31 cellular contexts compared by ENCODE assay signal in the genomic region with DNA sequence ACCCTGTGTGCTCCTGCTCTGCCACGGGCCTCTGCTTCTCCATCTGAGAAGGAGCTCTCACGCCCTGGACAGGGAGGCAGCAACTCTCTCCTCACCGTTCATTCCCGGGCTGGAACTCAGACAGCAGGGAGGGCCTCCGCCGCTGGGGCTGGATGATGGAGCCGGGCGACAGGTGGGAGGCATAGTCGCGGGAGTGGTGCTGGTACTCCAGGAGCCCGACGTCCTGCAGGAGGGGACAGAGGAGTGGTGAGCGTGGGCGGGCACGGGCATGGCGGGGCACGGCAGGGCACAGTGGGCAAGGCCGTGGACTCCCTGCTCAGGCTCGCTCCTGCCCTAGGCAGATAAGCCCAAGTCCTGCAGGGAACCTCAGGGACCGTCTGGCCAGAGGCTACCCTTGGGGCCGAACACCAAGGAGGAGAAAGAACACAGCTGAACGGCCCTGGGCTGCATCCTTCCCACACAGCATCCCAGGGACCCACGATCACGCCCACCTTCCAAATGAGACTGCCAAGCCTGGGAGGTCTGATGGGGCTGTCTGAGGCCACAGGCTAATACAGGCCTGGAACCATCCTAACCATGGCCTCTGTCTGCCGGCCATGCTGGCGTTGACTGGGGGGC.
DNase-seq lines count a peak whose midpoint lies in the region; ATAC-seq, FAIRE-seq and TF ChIP-seq lines count a peak whose summit lies in the region.
"Had no signal": no experiment of that assay in that cellular context is flagged by ENCODE, and none has a peak within 500 bp of the region (broad histone marks: within the 10 kb centered on the region; RNA-seq: fewer than 3 reads in every experiment).

No MANE protein-coding gene starts in this region.

- H3K36me3 ChIP-seq in kidney (ENCODE audit: control insufficient read depth in 1 of 2, insufficient read depth in 2 of 2, low read length in 2 of 2), result peaks cover 0 to 12% of the 10 kb centered on the region in 2 donors
- H3K36me3 ChIP-seq: colonic mucosa had no signal

- H3K27me3 ChIP-seq in dorsolateral prefrontal cortex, result no peaks in the 10 kb centered on the region
- H3K27me3 ChIP-seq: brain microvascular endothelial cell, colonic mucosa, heart right ventricle, pancreas, vagina had no signal

- H3K4me3 Mint-ChIP-seq in WTC11, result no peak overlapping the region
- H3K4me3 Mint-ChIP-seq in activated T-cell treated with anti-CD3 and anti-CD28 coated beads, Interleukin-2, amount 50 U/mL, for 72 hours, result no peak overlapping the region
- H3K4me3 Mint-ChIP-seq: activated CD4-positive, alpha-beta memory T cell treated with anti-CD3 and anti-CD28 coated beads for 36 hours; activated naive CD4-positive, alpha-beta T cell treated with anti-CD3 and anti-CD28 coated beads for 36 hours; activated T-helper 1 cell treated with anti-CD3 and anti-CD28 coated beads, Interleukin-12 subunit alpha, Interleukin-12 subunit beta, Interleukin-2, Interleukin-4 antibody, amounts not matched to agents 30 ng/mL and 10 ng/mL and 1 ng/mL, durations not matched to agents 14 hours and 24 hours and 36 hours; CD8-positive, alpha-beta memory T cell had no signal

- no peaks in the 10 kb centered on the region for H3K9me3 ChIP-seq in kidney (ENCODE audit: control insufficient read depth in 1 of 2, low read length in 2 of 2)
- H3K9me3 ChIP-seq: colonic mucosa, heart right ventricle, pancreas, vagina had no signal

- no peak for ATAC-seq in WTC11
- ATAC-seq in activated T-cell treated with anti-CD3 and anti-CD28 coated beads, Interleukin-2, amount 50 U/mL, for 72 hours (replicated peaks in 1 of 2), result no peak
- ATAC-seq in HG03521 (IDR thresholded peaks at IDR 0.05; ENCODE audit: unreplicated experiment), result no peak
- ATAC-seq: activated CD4-positive, CD25-positive, alpha-beta regulatory T cell treated with anti-CD3 and anti-CD28 coated beads, Interleukin-2, amount 50 U/mL, for 24 hours; heart right ventricle; pancreas; PC-3; SK-N-SH treated with all-trans-retinoic acid at 6 μM for 48 hours had no signal

- CTCF ChIA-PET in WTC11 (lab: Charles Lee), result interaction anchor here (1.4 kb wide), 1 partner anchor 13 kb away, joined by 3 read pairs; no protein-coding TSS in a partner anchor

- POLR2A ChIA-PET in WTC11 (lab: Charles Lee), result no interaction called here

- no peak for TF ChIP-seq CTCF in WTC11 (IDR thresholded peaks at IDR 0.05)
- no peak for TF ChIP-seq CTCF in dorsolateral prefrontal cortex (IDR thresholded peaks at IDR 0.05 in 54 of 56, conservative IDR thresholded peaks at IDR 0.05 in 2 of 56; ENCODE audit: low read depth in 1 of 56, partially characterized antibody in 56 of 56)
- no peak for TF ChIP-seq CTCF in kidney (IDR thresholded peaks at IDR 0.05; ENCODE audit: borderline replicate concordance, extremely low read depth, insufficient read depth)

- H3K36me3 Mint-ChIP-seq in WTC11, result peaks cover 11% of the 10 kb centered on the region; the same call in 1 of the 2 replicates
- H3K36me3 Mint-ChIP-seq in activated T-cell treated with anti-CD3 and anti-CD28 coated beads, Interleukin-2, amount 50 U/mL, for 72 hours (ENCODE audit: insufficient read depth in 2 of 2), result peaks cover 1 to 5% of the 10 kb centered on the region in 2 donors

- 0 out of 2 replicates have a peak overlapping the region, but pooled peaks have one; percentile 36 for H3K27ac Mint-ChIP-seq in WTC11
- no peak overlapping the region for H3K27ac Mint-ChIP-seq in activated T-cell treated with anti-CD3 and anti-CD28 coated beads, Interleukin-2, amount 50 U/mL, for 72 hours
- H3K27ac Mint-ChIP-seq: activated CD4-positive, alpha-beta memory T cell treated with anti-CD3 and anti-CD28 coated beads for 36 hours; activated naive CD4-positive, alpha-beta T cell treated with anti-CD3 and anti-CD28 coated beads for 36 hours had no signal

- H3K4me1 Mint-ChIP-seq in WTC11, result peaks cover 12% of the 10 kb centered on the region
- H3K4me1 Mint-ChIP-seq in activated T-cell treated with anti-CD3 and anti-CD28 coated beads, Interleukin-2, amount 50 U/mL, for 72 hours (ENCODE audit: low read depth), result peaks cover 21% of the 10 kb centered on the region

- H3K4me1 ChIP-seq in kidney (ENCODE audit: control insufficient read depth in 1 of 2, insufficient read depth in 1 of 2, low read depth in 1 of 2, low read length in 2 of 2), result peaks cover 0 to 12% of the 10 kb centered on the region in 2 donors
- H3K4me1 ChIP-seq: colonic mucosa had no signal

- FAIRE-seq in kidney (lab: Jason Lieb, UNC), result no peak
- FAIRE-seq: pancreas, small intestine had no signal

- intact Hi-C loops in dorsolateral prefrontal cortex (cut with DNase I), result no loop called here
- intact Hi-C loops in kidney (cut with DNase I), result no loop called here

- H3K9me3 Mint-ChIP-seq in WTC11, result no peaks in the 10 kb centered on the region
- H3K9me3 Mint-ChIP-seq in activated T-cell treated with anti-CD3 and anti-CD28 coated beads, Interleukin-2, amount 50 U/mL, for 72 hours, result no peaks in the 10 kb centered on the region
- H3K9me3 Mint-ChIP-seq: activated CD4-positive, alpha-beta memory T cell treated with anti-CD3 and anti-CD28 coated beads for 36 hours; activated naive CD4-positive, alpha-beta T cell treated with anti-CD3 and anti-CD28 coated beads for 36 hours; activated T-helper 1 cell treated with anti-CD3 and anti-CD28 coated beads, Interleukin-12 subunit alpha, Interleukin-12 subunit beta, Interleukin-2, Interleukin-4 antibody, amounts not matched to agents 30 ng/mL and 10 ng/mL and 1 ng/mL, durations not matched to agents 14 hours and 24 hours and 36 hours; CD8-positive, alpha-beta memory T cell had no signal

- H3K27me3 Mint-ChIP-seq in WTC11 (ENCODE audit: low read depth), result no peaks in the 10 kb centered on the region
- H3K27me3 Mint-ChIP-seq in activated T-cell treated with anti-CD3 and anti-CD28 coated beads, Interleukin-2, amount 50 U/mL, for 72 hours (ENCODE audit: low read depth), result no peaks in the 10 kb centered on the region
- H3K27me3 Mint-ChIP-seq: activated CD4-positive, alpha-beta memory T cell treated with anti-CD3 and anti-CD28 coated beads for 36 hours; CD8-positive, alpha-beta memory T cell had no signal

- H3K27ac ChIP-seq in dorsolateral prefrontal cortex (peak overlapping the region in 48 of 59 donors; percentile 10 to 84 (median 70)), kidney (ENCODE audit: low read depth in 2 of 2, low read length in 2 of 2) (no peak overlapping the region), substantia nigra (ENCODE audit: low read depth, low read length, poor library complexity, severe bottlenecking) (peak overlapping the region; percentile 71)
- H3K27ac ChIP-seq: brain microvascular endothelial cell, colonic mucosa, pancreas, vagina had no signal

- DNase-seq in WTC11 (ENCODE audit: low spot score) (no peak), dorsolateral prefrontal cortex (peak in 1 of 10 donors; percentile 40), kidney (peak; percentile 76), substantia nigra (lab: John Stamatoyannopoulos, UW) (no peak), cerebellum (ENCODE audit: low spot score) (no peak)
- no peak for DNase-seq in activated T-cell treated with anti-CD3 and anti-CD28 coated beads, Interleukin-2, amount 50 U/mL, for 72 hours
- DNase-seq: activated CD4-positive, alpha-beta memory T cell treated with anti-CD3 and anti-CD28 coated beads for 36 hours; activated CD8-positive, alpha-beta memory T cell treated with anti-CD3 and anti-CD28 coated beads, Interleukin-2, amount 50 U/mL, for 4 hours; activated naive CD4-positive, alpha-beta T cell treated with anti-CD3 and anti-CD28 coated beads for 36 hours; brain microvascular endothelial cell; CD8-positive, alpha-beta memory T cell; colonic mucosa; DMS 273 treated with DMSO at 0.1 percent for 48 hours; EL; kidney glomerular epithelial cell; mammary epithelial cell; NCI-H1417 treated with DMSO at 0.1 percent for 48 hours; NCI-H2029 treated with DMSO at 0.1 percent for 48 hours; NCI-H526; PC-3; retina; small intestine; stimulated activated naive CD4-positive, alpha-beta T cell treated with Interleukin-2 at 50 U/mL for 16 hours; T-helper 2 cell had no signal

- no peak overlapping the region for H3K9ac ChIP-seq in kidney (ENCODE audit: low read length in 2 of 2)

- H3K4me3 ChIP-seq in dorsolateral prefrontal cortex, result no peak overlapping the region
- no peak overlapping the region for H3K4me3 ChIP-seq in kidney (ENCODE audit: low read length in 2 of 2)
- H3K4me3 ChIP-seq: colonic mucosa, heart right ventricle, pancreas, vagina had no signal

TF ChIP-seq in WTC11, 78 proteins besides CTCF, POLR2A, EP300 and RAD21:
- TF ChIP-seq, protein P1, sequence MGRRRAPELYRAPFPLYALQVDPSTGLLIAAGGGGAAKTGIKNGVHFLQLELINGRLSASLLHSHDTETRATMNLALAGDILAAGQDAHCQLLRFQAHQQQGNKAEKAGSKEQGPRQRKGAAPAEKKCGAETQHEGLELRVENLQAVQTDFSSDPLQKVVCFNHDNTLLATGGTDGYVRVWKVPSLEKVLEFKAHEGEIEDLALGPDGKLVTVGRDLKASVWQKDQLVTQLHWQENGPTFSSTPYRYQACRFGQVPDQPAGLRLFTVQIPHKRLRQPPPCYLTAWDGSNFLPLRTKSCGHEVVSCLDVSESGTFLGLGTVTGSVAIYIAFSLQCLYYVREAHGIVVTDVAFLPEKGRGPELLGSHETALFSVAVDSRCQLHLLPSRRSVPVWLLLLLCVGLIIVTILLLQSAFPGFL (CRISPR knock-in tag; IDR thresholded peaks at IDR 0.05; ENCODE audit: borderline replicate concordance), result no peak
- TF ChIP-seq SMAD3 (CRISPR knock-in tag; IDR thresholded peaks at IDR 0.05; ENCODE audit: borderline replicate concordance) (no peak), NR2C2 (CRISPR knock-in tag; IDR thresholded peaks at IDR 0.05) (no peak)

Comparison
In these comparisons a context has a peak if more than half of its experiments do, and no peak if none do; other contexts are left out.
1. H3K27ac ChIP-seq: peak in dorsolateral prefrontal cortex (48 of 59) and substantia nigra (single experiment); none in kidney (0 of 2).